Comparison of ENCODE assay signal across 24 cellular contexts in genomic region chr3:21641959-21642358, GRCh38.
"Had no signal": no experiment of that assay in that cellular context is flagged by ENCODE, and none has a peak within 500 bp of the region (broad histone marks: within the 10 kb centered on the region; RNA-seq: fewer than 3 reads in every experiment).

No MANE protein-coding gene starts in this region.

- H2AFZ ChIP-seq: hepatocyte had no signal

- H3K9me3 Mint-ChIP-seq: nephron progenitor cell had no signal

- H3K79me2 ChIP-seq: hepatocyte had no signal

- H3K27ac ChIP-seq: dorsolateral prefrontal cortex, esophagus muscularis mucosa, foreskin keratinocyte, gastroesophageal sphincter, heart left ventricle, hepatocyte, lower lobe of right lung, ovary, psoas muscle, skin epidermis, spleen, thoracic aorta, tibial nerve, upper lobe of left lung had no signal

- H3K4me1 Mint-ChIP-seq: naive thymus-derived CD8-positive, alpha-beta T cell; stimulated activated naive B cell treated with anti-CD40 and anti-IgM and Interleukin-4, amounts not matched to agents 10 μg/mL and 1 μg/mL and 100 μg/mL, for 72 hours had no signal

- H3K4me3 Mint-ChIP-seq: naive thymus-derived CD8-positive, alpha-beta T cell; nephron progenitor cell; stimulated activated naive B cell treated with anti-CD40 and anti-IgM and Interleukin-4, amounts not matched to agents 10 μg/mL and 1 μg/mL and 100 μg/mL, for 72 hours; stimulated activated naive CD8-positive, alpha-beta T cell treated with anti-CD3 and anti-CD28 coated beads, Interleukin-15, Interleukin-2, amounts not matched to agents 100 ng/mL and 50 ng/mL, for 24 hours had no signal

- H3K27me3 ChIP-seq: dorsolateral prefrontal cortex, esophagus muscularis mucosa, foreskin keratinocyte, gastroesophageal sphincter, heart left ventricle, hepatocyte, ovary, spleen, tibial nerve, upper lobe of left lung had no signal

- H3K27me3 Mint-ChIP-seq: naive thymus-derived CD8-positive, alpha-beta T cell; stimulated activated naive B cell treated with anti-CD40 and anti-IgM and Interleukin-4, amounts not matched to agents 10 μg/mL and 1 μg/mL and 100 μg/mL, for 72 hours; stimulated activated naive CD8-positive, alpha-beta T cell treated with anti-CD3 and anti-CD28 coated beads, Interleukin-15, Interleukin-2, amounts not matched to agents 100 ng/mL and 50 ng/mL, for 24 hours had no signal

- ATAC-seq: foreskin keratinocyte; gastroesophageal sphincter; heart left ventricle; left ventricle myocardium superior; lower lobe of right lung; naive thymus-derived CD8-positive, alpha-beta T cell; psoas muscle; right cardiac atrium; stimulated activated naive B cell treated with anti-CD40 and anti-IgM and Interleukin-4, amounts not matched to agents 10 μg/mL and 1 μg/mL and 100 μg/mL, for 72 hours had no signal

- H3K27ac Mint-ChIP-seq: naive thymus-derived CD8-positive, alpha-beta T cell; stimulated activated naive B cell treated with anti-CD40 and anti-IgM and Interleukin-4, amounts not matched to agents 10 μg/mL and 1 μg/mL and 100 μg/mL, for 72 hours; stimulated activated naive CD8-positive, alpha-beta T cell treated with anti-CD3 and anti-CD28 coated beads, Interleukin-15, Interleukin-2, amounts not matched to agents 100 ng/mL and 50 ng/mL, for 24 hours had no signal

- H3K4me1 ChIP-seq: foreskin keratinocyte, lower lobe of right lung, upper lobe of left lung had no signal

- H3K36me3 Mint-ChIP-seq: naive thymus-derived CD8-positive, alpha-beta T cell; stimulated activated naive B cell treated with anti-CD40 and anti-IgM and Interleukin-4, amounts not matched to agents 10 μg/mL and 1 μg/mL and 100 μg/mL, for 72 hours had no signal

- H3K9me3 ChIP-seq: esophagus muscularis mucosa, gastroesophageal sphincter, lower lobe of right lung, ovary, psoas muscle, thoracic aorta, tibial nerve, upper lobe of left lung had no signal

- DNase-seq: dorsolateral prefrontal cortex; effector CD8-positive, alpha-beta T cell; foreskin keratinocyte; heart left ventricle; left ventricle myocardium superior; lower lobe of right lung; naive thymus-derived CD8-positive, alpha-beta T cell; nephron progenitor cell; occipital lobe; ovary; posterior cingulate gyrus; psoas muscle; right cardiac atrium; spleen; stimulated activated CD4-positive, alpha-beta T cell treated with anti-CD3 and anti-CD28 coated beads, Interleukin-4, amount 100 ng/mL, for 4 hours; stimulated activated naive B cell treated with anti-CD40 and anti-IgM and Interleukin-4, amounts not matched to agents 10 μg/mL and 1 μg/mL and 100 μg/mL, for 72 hours; upper lobe of left lung had no signal

- H3K4me2 ChIP-seq: hepatocyte had no signal
